In the genomic region with DNA sequence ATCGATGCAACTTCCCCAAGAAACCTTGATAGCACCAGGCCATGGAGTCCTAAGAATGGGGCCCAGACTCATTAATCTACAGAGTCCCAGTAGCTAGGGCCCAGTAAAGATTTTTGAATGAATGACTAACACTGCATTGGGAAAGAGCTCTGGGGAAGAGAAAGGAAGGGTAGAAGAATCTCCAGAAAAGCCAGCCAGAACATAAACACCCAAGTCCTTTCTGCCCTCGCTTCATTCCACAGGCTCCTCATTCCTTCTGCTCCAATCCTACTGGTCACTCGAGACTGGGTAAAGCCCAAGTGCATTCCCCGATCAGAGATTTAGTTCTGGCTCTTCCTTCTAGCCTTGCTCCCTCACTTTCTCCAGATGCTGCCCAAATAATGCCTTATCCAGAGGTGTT, we compare ENCODE assay signal across 26 cellular contexts. TPM values are rescaled to one million over a fixed set of nuclear protein-coding genes. Genes with fewer than 3 reads are reported as not detected.
DNase-seq lines count a peak whose midpoint lies in the region; ATAC-seq and TF ChIP-seq lines count a peak whose summit lies in the region.
"Had no signal": no experiment of that assay in that cellular context is flagged by ENCODE, and none has a peak within 500 bp of the region (broad histone marks: within the 10 kb centered on the region; RNA-seq: fewer than 3 reads in every experiment).

No MANE protein-coding gene starts in this region.

- ATAC-seq in activated B cell treated with CpG ODN at 0.5 μM for 24 hours (ENCODE audit: low read depth) (no peak), GM18867 (IDR thresholded peaks at IDR 0.05; ENCODE audit: unreplicated experiment) (no peak), HG03457 (IDR thresholded peaks at IDR 0.05; ENCODE audit: unreplicated experiment) (no peak)
- ATAC-seq: activated T-helper 17 cell treated with anti-CD3 and anti-CD28 coated beads, Interleukin-2, amount 50 U/mL, for 72 hours; gastrocnemius medialis; PC-3 had no signal

- no peak overlapping the region for H3K4me3 ChIP-seq in fibroblast of pulmonary artery (replicated peaks; ENCODE audit: low read depth, low read length)
- H3K4me3 ChIP-seq: coronary artery, gastrocnemius medialis, prostate gland, skin epidermis had no signal

- H3K36me3 Mint-ChIP-seq in activated B cell treated with CpG ODN at 0.5 μM for 24 hours (ENCODE audit: low read depth), result peaks cover 77% of the 10 kb centered on the region
- H3K36me3 Mint-ChIP-seq: CD4-positive, alpha-beta memory T cell had no signal

- peak overlapping the region; percentile 94 for H3K27ac Mint-ChIP-seq in activated B cell treated with CpG ODN at 0.5 μM for 24 hours
- H3K27ac Mint-ChIP-seq: activated CD4-positive, alpha-beta T cell treated with anti-CD3 and anti-CD28 coated beads, Interleukin-2, amount 10 ng/mL, durations not matched to agents 7 days and 5 days; activated naive CD8-positive, alpha-beta T cell treated with anti-CD3 and anti-CD28 coated beads, Interleukin-2, amount 10 ng/mL, durations not matched to agents 7 days and 5 days; activated T-helper 17 cell treated with anti-CD3 and anti-CD28 coated beads, Interleukin-2, amount 50 U/mL, for 72 hours; CD4-positive, alpha-beta memory T cell; nephron progenitor cell had no signal

- TF ChIP-seq CTCF in activated B cell treated with CpG ODN at 0.5 μM for 24 hours (IDR thresholded peaks at IDR 0.05), result no peak
- TF ChIP-seq CTCF in fibroblast of pulmonary artery (IDR thresholded peaks at IDR 0.05; ENCODE audit: low read length, missing control alignments), result no peak

- peaks cover 86% of the 10 kb centered on the region for H3K4me1 Mint-ChIP-seq in activated B cell treated with CpG ODN at 0.5 μM for 24 hours

- intact Hi-C loops in activated B cell treated with CpG ODN at 0.5 μM for 24 hours (cut with micrococcal nuclease), result no loop called here

- CTCF ChIA-PET in activated B cell treated with CpG ODN at 0.5 μM for 24 hours (lab: Charles Lee), result interaction anchor here (0.7 to 3.9 kb wide), 8 partner anchors 8 to 138 kb away, joined by 3 to 35 read pairs (median 8); no protein-coding TSS in a partner anchor

- POLR2A ChIA-PET in activated B cell treated with CpG ODN at 0.5 μM for 24 hours (lab: Charles Lee), result no interaction called here

- DNase-seq in AG08396 (ENCODE audit: low spot score) (peak; percentile 32), activated B cell treated with CpG ODN at 0.5 μM for 24 hours (no peak), fibroblast of pulmonary artery (ENCODE audit: low read depth) (peak; percentile 62), renal cortical epithelial cell (ENCODE audit: low read depth) (peak; percentile 64), OCI-M1 (lab: John Stamatoyannopoulos, UW) (no peak), C1 segment of cervical spinal cord (lab: John Stamatoyannopoulos, UW) (no peak)
- DNase-seq: ACHN; activated CD4-positive, alpha-beta T cell treated with anti-CD3 and anti-CD28 coated beads, Interleukin-2, amount 10 ng/mL, durations not matched to agents 7 days and 5 days; activated naive CD8-positive, alpha-beta T cell treated with anti-CD3 and anti-CD28 coated beads, Interleukin-2, amount 10 ng/mL, durations not matched to agents 7 days and 5 days; CD4-positive, alpha-beta memory T cell; DMS153; gastrocnemius medialis; GDM1; NCI-H1436; NCI-H82; nephron progenitor cell; PC-3; SIG-M5; stimulated activated CD4-positive, alpha-beta T cell treated with anti-CD3 and anti-CD28 coated beads, Interleukin-2, amount 100 ng/mL, for 48 hours had no signal

- no peaks in the 10 kb centered on the region for H3K9me3 Mint-ChIP-seq in activated B cell treated with CpG ODN at 0.5 μM for 24 hours
- H3K9me3 Mint-ChIP-seq: activated CD4-positive, alpha-beta T cell treated with anti-CD3 and anti-CD28 coated beads, Interleukin-2, amount 10 ng/mL, durations not matched to agents 7 days and 5 days; activated naive CD8-positive, alpha-beta T cell treated with anti-CD3 and anti-CD28 coated beads, Interleukin-2, amount 10 ng/mL, durations not matched to agents 7 days and 5 days; activated T-helper 17 cell treated with anti-CD3 and anti-CD28 coated beads, Interleukin-2, amount 50 U/mL, for 72 hours; brain; CD4-positive, alpha-beta memory T cell; nephron progenitor cell had no signal

- no peaks in the 10 kb centered on the region for H3K27me3 Mint-ChIP-seq in activated B cell treated with CpG ODN at 0.5 μM for 24 hours
- H3K27me3 Mint-ChIP-seq: activated CD4-positive, alpha-beta T cell treated with anti-CD3 and anti-CD28 coated beads, Interleukin-2, amount 10 ng/mL, durations not matched to agents 7 days and 5 days; brain had no signal

- no peak overlapping the region for H3K4me3 Mint-ChIP-seq in activated B cell treated with CpG ODN at 0.5 μM for 24 hours
- H3K4me3 Mint-ChIP-seq: activated CD4-positive, alpha-beta T cell treated with anti-CD3 and anti-CD28 coated beads, Interleukin-2, amount 10 ng/mL, durations not matched to agents 7 days and 5 days; activated naive CD8-positive, alpha-beta T cell treated with anti-CD3 and anti-CD28 coated beads, Interleukin-2, amount 10 ng/mL, durations not matched to agents 7 days and 5 days; activated T-helper 17 cell treated with anti-CD3 and anti-CD28 coated beads, Interleukin-2, amount 50 U/mL, for 72 hours; brain; CD4-positive, alpha-beta memory T cell; nephron progenitor cell had no signal

RNA-seq across cellular contexts. Expression of a gene that starts 44.3 kb away (rescaled TPM):
- total RNA-seq in activated B cell treated with CpG ODN at 0.5 μM for 24 hours (72.7 and 76.1 TPM in 2 replicates), renal cortical epithelial cell (9.2 and 11.6 TPM in 2 replicates)

Comparison
In these comparisons a context has a peak if more than half of its experiments do, and no peak if none do; other contexts are left out.
1. DNase-seq: peak in AG08396 (single experiment), fibroblast of pulmonary artery (single experiment) and renal cortical epithelial cell (single experiment); none in activated B cell treated with CpG ODN at 0.5 μM for 24 hours (single experiment), OCI-M1 (single experiment) and C1 segment of cervical spinal cord (0 of 14).